3 cellular contexts compared by ENCODE assay signal in genomic region chr7:133706016-133706415, GRCh38.
TF ChIP-seq lines count a peak whose summit lies in the region.

No MANE protein-coding gene starts in this region.

TF ChIP-seq in A549, 52 proteins besides CTCF, POLR2A, EP300 and RAD21 (continued from another document):
- no peak for TF ChIP-seq E2F6 (IDR thresholded peaks at IDR 0.05; ENCODE audit: borderline replicate concordance, low read depth)
- TF ChIP-seq MAZ (IDR thresholded peaks at IDR 0.05; ENCODE audit: borderline replicate concordance, low read depth, low read length): no peak
- TF ChIP-seq KDM5A (IDR thresholded peaks at IDR 0.05): no peak
- TF ChIP-seq BCL3 (IDR thresholded peaks at IDR 0.05): no peak
- TF ChIP-seq HES2 (IDR thresholded peaks at IDR 0.05): no peak
- TF ChIP-seq HOXB5 (CRISPR knock-in tag; IDR thresholded peaks at IDR 0.05): no peak
- no peak for TF ChIP-seq RARB (CRISPR knock-in tag; IDR thresholded peaks at IDR 0.05)
- TF ChIP-seq HOXA7 (CRISPR knock-in tag; IDR thresholded peaks at IDR 0.05): no peak
- TF ChIP-seq ZSCAN20 (CRISPR knock-in tag; IDR thresholded peaks at IDR 0.05): no peak
- no peak for TF ChIP-seq SREBF2 (IDR thresholded peaks at IDR 0.05)
- TF ChIP-seq ZNF302 (CRISPR knock-in tag; IDR thresholded peaks at IDR 0.05): no peak
- TF ChIP-seq CEBPB (IDR thresholded peaks at IDR 0.05): no peak
- no peak for TF ChIP-seq POLR2AphosphoS2 (conservative IDR thresholded peaks at IDR 0.05; ENCODE audit: low read length)
- TF ChIP-seq RCOR1 (IDR thresholded peaks at IDR 0.05; ENCODE audit: low read depth, low read length): no peak
- TF ChIP-seq MYC (IDR thresholded peaks at IDR 0.05; ENCODE audit: borderline replicate concordance, low read length): no peak
- TF ChIP-seq FOXS1 (CRISPR knock-in tag; IDR thresholded peaks at IDR 0.05): no peak
- no peak for TF ChIP-seq ELK1 (IDR thresholded peaks at IDR 0.05; ENCODE audit: low read depth, low read length)
- no peak for TF ChIP-seq SMC3 (IDR thresholded peaks at IDR 0.05)

TF ChIP-seq in IMR-90, 13 proteins besides CTCF, POLR2A, EP300 and RAD21:
- TF ChIP-seq USF2 (IDR thresholded peaks at IDR 0.05; ENCODE audit: low read depth, low read length) (no peak), CHD1 (IDR thresholded peaks at IDR 0.05; ENCODE audit: low read depth, low read length) (no peak)

TF ChIP-seq in SK-N-SH treated with all-trans-retinoic acid at 6 μM for 48 hours, 23 proteins besides CTCF, POLR2A, EP300 and RAD21 (continued from another document):
- TF ChIP-seq BACH2 (CRISPR knock-in tag; IDR thresholded peaks at IDR 0.05; ENCODE audit: borderline replicate concordance) (no peak), ZFP3 (CRISPR knock-in tag; IDR thresholded peaks at IDR 0.05) (no peak), SNAI2 (CRISPR knock-in tag; IDR thresholded peaks at IDR 0.05) (0 out of 2 replicates have a peak, but pooled peaks have one; percentile 13), TSHZ2 (CRISPR knock-in tag; IDR thresholded peaks at IDR 0.05) (no peak), ISL1 (CRISPR knock-in tag; IDR thresholded peaks at IDR 0.05) (peak; percentile 98), TCF4 (CRISPR knock-in tag; IDR thresholded peaks at IDR 0.05; ENCODE audit: borderline replicate concordance) (peak; percentile 71), CREB5 (CRISPR knock-in tag; IDR thresholded peaks at IDR 0.05; ENCODE audit: low read depth) (peak; percentile 92), RARB (CRISPR knock-in tag; IDR thresholded peaks at IDR 0.05) (no peak), PPARA (CRISPR knock-in tag; IDR thresholded peaks at IDR 0.05; ENCODE audit: borderline replicate concordance) (no peak)
TF ChIP-seq in SK-N-SH treated with all-trans-retinoic acid at 6 μM for 48 hours: peak in this region for 5.
